ENCODE assay signal across 22 cellular contexts in the genomic region with DNA sequence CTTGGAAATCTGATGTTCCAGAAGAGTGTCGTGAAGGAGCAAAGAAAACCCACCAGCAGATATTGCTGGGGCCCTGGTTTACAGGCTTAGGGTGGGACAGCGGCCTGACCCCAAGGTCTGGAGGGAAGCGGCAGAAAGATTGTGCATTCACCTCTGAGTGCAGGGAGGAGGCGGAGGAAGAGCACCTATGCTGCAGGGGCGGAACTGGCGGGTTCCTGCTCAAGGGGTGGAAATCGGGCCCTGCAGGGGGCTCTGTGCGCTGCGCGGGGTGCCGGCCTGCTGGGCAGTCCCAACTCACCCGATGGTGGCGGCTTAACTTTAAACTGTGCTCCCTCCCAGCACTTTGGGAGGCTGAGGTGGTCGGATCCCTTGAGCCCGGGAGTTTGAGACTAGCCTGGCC.
"Had no signal": no experiment of that assay in that cellular context is flagged by ENCODE, and none has a peak within 500 bp of the region (broad histone marks: within the 10 kb centered on the region; RNA-seq: fewer than 3 reads in every experiment).

No MANE protein-coding gene starts in this region.

- H3K4me1 Mint-ChIP-seq: activated CD8-positive, alpha-beta memory T cell treated with anti-CD3 and anti-CD28 coated beads, Interleukin-2, amount 10 ng/mL, durations not matched to agents 7 days and 5 days had no signal

- H3K36me3 Mint-ChIP-seq: activated CD8-positive, alpha-beta memory T cell treated with anti-CD3 and anti-CD28 coated beads, Interleukin-2, amount 10 ng/mL, durations not matched to agents 7 days and 5 days had no signal

- H3K36me3 ChIP-seq: breast epithelium had no signal

- H3K27ac ChIP-seq: breast epithelium had no signal

- H3K9me3 Mint-ChIP-seq: activated naive CD4-positive, alpha-beta T cell treated with anti-CD3 and anti-CD28 coated beads, Interleukin-2, amount 50 U/mL, for 24 hours; activated T-cell treated with anti-CD3 and anti-CD28 coated beads, Interleukin-2, amount 50 U/mL, for 24 hours; activated T-helper 1 cell treated with anti-CD3 and anti-CD28 coated beads, Interleukin-12 subunit alpha, Interleukin-12 subunit beta, Interleukin-2, Interleukin-4 antibody, amounts not matched to agents 30 ng/mL and 10 ng/mL and 1 ng/mL, durations not matched to agents 14 hours and 24 hours and 36 hours; T-helper 1 cell treated with Interleukin-12 subunit alpha and Interleukin-12 subunit beta and Interleukin-4 antibody, amounts not matched to agents 30 μg/mL and 1 μg/mL, for 36 hours had no signal

- DNase-seq: activated CD4-positive, alpha-beta T cell treated with anti-CD3 and anti-CD28 coated beads for 48 hours; activated CD4-positive, alpha-beta T cell treated with anti-CD3 and anti-CD28 coated beads, Interleukin-2, amount 50 U/mL, for 4 hours; activated CD4-positive, CD25-positive, alpha-beta regulatory T cell treated with anti-CD3 and anti-CD28 coated beads, Interleukin-2, amount 50 U/mL, for 72 hours; activated CD8-positive, alpha-beta memory T cell treated with anti-CD3 and anti-CD28 coated beads, Interleukin-2, amount 10 ng/mL, durations not matched to agents 7 days and 5 days; activated effector memory CD4-positive, alpha-beta T cell treated with Interleukin-2 at 50 U/mL for 16 hours; activated naive CD4-positive, alpha-beta T cell; activated T-cell treated with anti-CD3 and anti-CD28 coated beads, Interleukin-2, amount 50 U/mL, for 24 hours; KBM-7; NCI-H2029; NCI-H2107; NCI-H2171 treated with DMSO at 0.1 percent for 48 hours; NCI-H345; NCI-H510A treated with DMSO at 0.1 percent for 48 hours; NCI-H69; NK-92 treated with Interleukin-12 subunit alpha and Interleukin-12 subunit beta, amount 100 ng/mL, for 24 hours; OCI-M1; SHP77 had no signal

- H3K4me3 Mint-ChIP-seq: activated CD8-positive, alpha-beta memory T cell treated with anti-CD3 and anti-CD28 coated beads, Interleukin-2, amount 10 ng/mL, durations not matched to agents 7 days and 5 days; activated naive CD4-positive, alpha-beta T cell treated with anti-CD3 and anti-CD28 coated beads, Interleukin-2, amount 50 U/mL, for 24 hours; activated T-cell treated with anti-CD3 and anti-CD28 coated beads, Interleukin-2, amount 50 U/mL, for 24 hours; activated T-helper 1 cell treated with anti-CD3 and anti-CD28 coated beads, Interleukin-12 subunit alpha, Interleukin-12 subunit beta, Interleukin-2, Interleukin-4 antibody, amounts not matched to agents 30 ng/mL and 10 ng/mL and 1 ng/mL, durations not matched to agents 14 hours and 24 hours and 36 hours; T-helper 1 cell treated with Interleukin-12 subunit alpha and Interleukin-12 subunit beta and Interleukin-4 antibody, amounts not matched to agents 30 μg/mL and 1 μg/mL, for 36 hours had no signal

- ATAC-seq: activated CD8-positive, alpha-beta memory T cell treated with anti-CD3 and anti-CD28 coated beads, Interleukin-2, amount 10 ng/mL, durations not matched to agents 7 days and 5 days; Panc1 had no signal

- H3K4me1 ChIP-seq: breast epithelium had no signal

- H3K4me3 ChIP-seq: breast epithelium had no signal

- H3K27ac Mint-ChIP-seq: activated CD8-positive, alpha-beta memory T cell treated with anti-CD3 and anti-CD28 coated beads, Interleukin-2, amount 10 ng/mL, durations not matched to agents 7 days and 5 days; activated naive CD4-positive, alpha-beta T cell treated with anti-CD3 and anti-CD28 coated beads, Interleukin-2, amount 50 U/mL, for 24 hours; activated T-cell treated with anti-CD3 and anti-CD28 coated beads, Interleukin-2, amount 50 U/mL, for 24 hours; activated T-helper 1 cell treated with anti-CD3 and anti-CD28 coated beads, Interleukin-12 subunit alpha, Interleukin-12 subunit beta, Interleukin-2, Interleukin-4 antibody, amounts not matched to agents 30 ng/mL and 10 ng/mL and 1 ng/mL, durations not matched to agents 14 hours and 24 hours and 36 hours; T-helper 1 cell treated with Interleukin-12 subunit alpha and Interleukin-12 subunit beta and Interleukin-4 antibody, amounts not matched to agents 30 μg/mL and 1 μg/mL, for 36 hours had no signal
